9 cellular contexts compared by ENCODE assay signal in the genomic region with DNA sequence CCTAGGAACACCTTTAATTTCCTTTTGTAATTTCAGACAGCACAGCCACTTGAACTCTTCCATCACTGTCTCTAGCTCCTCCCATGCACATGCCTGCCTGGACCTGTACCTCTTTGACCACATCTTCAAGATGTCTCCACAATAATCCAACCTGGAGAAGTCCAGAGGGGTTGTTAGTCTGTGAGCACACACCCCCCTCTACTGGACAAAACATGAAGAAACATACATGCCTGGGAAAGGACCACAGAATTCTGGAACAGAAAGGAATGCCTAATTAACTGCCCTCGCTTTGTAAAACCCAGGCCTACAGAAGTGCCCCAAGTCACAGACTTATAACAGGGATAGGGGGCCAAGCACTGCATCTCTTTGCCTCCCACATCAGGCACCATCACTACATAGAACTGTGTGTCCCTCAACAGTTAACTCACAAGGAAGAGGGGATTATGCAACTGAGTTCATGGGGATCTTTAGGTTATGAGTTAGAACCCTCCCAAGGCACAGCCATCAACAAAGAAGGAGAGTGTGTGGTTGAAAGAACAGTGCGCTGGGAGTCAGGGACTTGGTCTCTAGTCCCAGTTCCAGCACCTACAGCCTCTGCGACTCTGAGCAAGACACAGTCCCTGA.
DNase-seq lines count a peak whose midpoint lies in the region; ATAC-seq, FAIRE-seq and TF ChIP-seq lines count a peak whose summit lies in the region.
"Had no signal": no experiment of that assay in that cellular context is flagged by ENCODE, and none has a peak within 500 bp of the region (broad histone marks: within the 10 kb centered on the region; RNA-seq: fewer than 3 reads in every experiment).

No MANE protein-coding gene starts in this region.

- POLR2A ChIA-PET in Panc1 (lab: Charles Lee): no interaction called here
- POLR2A ChIA-PET in endothelial cell of umbilical vein (lab: Charles Lee): no interaction called here

- H3K4me1 ChIP-seq in Panc1 (ENCODE audit: control insufficient read depth, insufficient read depth, low read length) (peaks cover 8% of the 10 kb centered on the region), endothelial cell of umbilical vein (ENCODE audit: control insufficient read depth, extremely low read depth, insufficient read depth, low read length) (peaks cover 10% of the 10 kb centered on the region)

- H3K27ac Mint-ChIP-seq in Calu3 (ENCODE audit: unreplicated experiment) (no peak overlapping the region), HFFc6 (peak overlapping the region; percentile 7; the same call in 1 of the 2 replicates), nephron progenitor cell (peak overlapping the region; percentile 49)

- H3K9me1 ChIP-seq in endothelial cell of umbilical vein (replicated peaks; ENCODE audit: control insufficient read depth, extremely low read depth, insufficient read depth, low read length): no peaks in the 10 kb centered on the region

- peak; percentile 74 for FAIRE-seq in endothelial cell of umbilical vein (lab: Jason Lieb, UNC)

- CTCF ChIA-PET in Calu3 (lab: Charles Lee) (interaction anchor here (1.1 kb wide), 1 partner anchor 46 kb away, joined by 6 read pairs; no protein-coding TSS in a partner anchor), Panc1 (lab: Charles Lee) (interaction anchor here (0.6 to 2.3 kb wide), 7 partner anchors 12 to 470 kb away, joined by 3 to 10 read pairs (median 6); no protein-coding TSS in a partner anchor), endothelial cell of umbilical vein (lab: Charles Lee) (interaction anchor here (0.6 to 10.6 kb wide), 33 partner anchors 10 to 568 kb away, joined by 3 to 497 read pairs (median 5); no protein-coding TSS in a partner anchor)

- H3K4me1 Mint-ChIP-seq in Calu3 (ENCODE audit: low read depth, unreplicated experiment) (no peaks in the 10 kb centered on the region), HFFc6 (ENCODE audit: low read depth) (peaks cover 53% of the 10 kb centered on the region), nephron progenitor cell (peaks cover 54% of the 10 kb centered on the region)

- H3K36me3 Mint-ChIP-seq in Calu3 (ENCODE audit: insufficient read depth, unreplicated experiment) (no peaks in the 10 kb centered on the region), HFFc6 (ENCODE audit: low read depth) (peaks cover 3% of the 10 kb centered on the region), nephron progenitor cell (ENCODE audit: low read depth) (peaks cover 4% of the 10 kb centered on the region)
- H3K36me3 Mint-ChIP-seq: T-cell had no signal

- DNase-seq in Calu3 (peak; percentile 7), HFFc6 (peak; percentile 68), Panc1 (ENCODE audit: low read depth, low spot score) (peak; percentile 38), endothelial cell of umbilical vein (ENCODE audit: low read depth, low spot score) (peak; percentile 68), nephron progenitor cell (peak; percentile 46), occipital lobe (lab: John Stamatoyannopoulos, UW) (no peak)

- H3K9me3 Mint-ChIP-seq in Calu3 (ENCODE audit: low read depth, unreplicated experiment) (no peaks in the 10 kb centered on the region), HFFc6 (peaks cover 3% of the 10 kb centered on the region), nephron progenitor cell (peaks cover 3% of the 10 kb centered on the region)

- no peaks in the 10 kb centered on the region for H4K20me1 ChIP-seq in endothelial cell of umbilical vein (replicated peaks; ENCODE audit: control insufficient read depth, extremely low read depth, insufficient read depth, low read length)

- ATAC-seq in Panc1 (peak; percentile 96), HG02759 (IDR thresholded peaks at IDR 0.05; ENCODE audit: unreplicated experiment) (no peak), GM18861 (IDR thresholded peaks at IDR 0.05; ENCODE audit: unreplicated experiment) (no peak)

- dilution Hi-C loops in endothelial cell of umbilical vein (cut with MboI; ENCODE audit: extremely low pct_ligation_motif_present, low sequenced_read_pairs): no loop called here

- no peak overlapping the region for H3K27ac ChIP-seq in Panc1 (ENCODE audit: low read length)
- no peak overlapping the region for H3K27ac ChIP-seq in endothelial cell of umbilical vein (ENCODE audit: insufficient read depth, low read depth, low read length)

- no peaks in the 10 kb centered on the region for H3K79me2 ChIP-seq in endothelial cell of umbilical vein (ENCODE audit: control insufficient read depth, insufficient read depth, low read length)

- no peak overlapping the region for H3K4me2 ChIP-seq in endothelial cell of umbilical vein (ENCODE audit: insufficient read depth, low read length)

- no TSS peak for BruUV-seq in Calu3 (replicated peaks; lab: Mats Ljungman, UMichigan)
- no TSS peak for BruUV-seq in Panc1 (replicated peaks; lab: Mats Ljungman, UMichigan)
- BruUV-seq in endothelial cell of umbilical vein (replicated peaks; lab: Mats Ljungman, UMichigan): no TSS peak

- in situ Hi-C loops in Panc1 (cut with HindIII; ENCODE audit: low pct_unique_long_range_greater_than_20kb, low sequenced_read_pairs): no loop called here

- no peak overlapping the region for H2AFZ ChIP-seq in endothelial cell of umbilical vein (ENCODE audit: low read depth, low read length)

- H3K9ac ChIP-seq in endothelial cell of umbilical vein (replicated peaks; ENCODE audit: extremely low read depth, insufficient read depth, low read length): no peak overlapping the region

- no peak for TF ChIP-seq POLR2A in endothelial cell of umbilical vein (IDR thresholded peaks at IDR 0.05; ENCODE audit: low read depth, low read length)

- no peaks in the 10 kb centered on the region for H3K27me3 Mint-ChIP-seq in Calu3 (ENCODE audit: unreplicated experiment)
- no peaks in the 10 kb centered on the region; the same call in 1 of the 2 replicates for H3K27me3 Mint-ChIP-seq in HFFc6 (ENCODE audit: insufficient read depth)
- H3K27me3 Mint-ChIP-seq in nephron progenitor cell (ENCODE audit: low read depth, poor library complexity): no peaks in the 10 kb centered on the region
- H3K27me3 Mint-ChIP-seq: T-cell had no signal

- H3K4me3 ChIP-seq in Panc1 (ENCODE audit: low read depth in 2 of 2, low read length in 2 of 2): no peak overlapping the region
- H3K4me3 ChIP-seq in endothelial cell of umbilical vein (replicated peaks in 1 of 3; ENCODE audit: insufficient read depth in 1 of 3, low read depth in 1 of 3, low read length in 3 of 3): no peak overlapping the region

- no peaks in the 10 kb centered on the region for H3K36me3 ChIP-seq in Panc1 (ENCODE audit: control insufficient read depth, insufficient read depth, low read length)
- no peaks in the 10 kb centered on the region for H3K36me3 ChIP-seq in endothelial cell of umbilical vein (ENCODE audit: control insufficient read depth in 2 of 2, extremely low read depth in 1 of 2, insufficient read depth in 2 of 2, low read length in 2 of 2)

- peak; percentile 22 for TF ChIP-seq CTCF in Calu3 (IDR thresholded peaks at IDR 0.05; ENCODE audit: unreplicated experiment)
- TF ChIP-seq CTCF in HFFc6 (IDR thresholded peaks at IDR 0.05): peak; percentile 93
- peak; percentile 87 for TF ChIP-seq CTCF in Panc1 (IDR thresholded peaks at IDR 0.05)
- peak; percentile 68 to 78 for TF ChIP-seq CTCF in endothelial cell of umbilical vein (IDR thresholded peaks at IDR 0.05; ENCODE audit: extremely low read depth in 1 of 2, insufficient read depth in 1 of 2, low read depth in 1 of 2, low read length in 2 of 2)
- peak; percentile 70 for TF ChIP-seq CTCF in nephron progenitor cell (IDR thresholded peaks at IDR 0.05)

- H3K9me3 ChIP-seq in Panc1 (ENCODE audit: control insufficient read depth, insufficient read depth, low read depth, low read length) (no peaks in the 10 kb centered on the region), endothelial cell of umbilical vein (replicated peaks; ENCODE audit: control insufficient read depth, insufficient read depth, low read length) (no peaks in the 10 kb centered on the region)

- H3K4me3 Mint-ChIP-seq in Calu3 (ENCODE audit: low read depth, unreplicated experiment) (no peak overlapping the region), HFFc6 (no peak overlapping the region), nephron progenitor cell (peak overlapping the region; percentile 52)

- H3K27me3 ChIP-seq in Panc1 (ENCODE audit: control insufficient read depth, insufficient read depth, low read length) (no peaks in the 10 kb centered on the region), endothelial cell of umbilical vein (ENCODE audit: control insufficient read depth in 2 of 2, insufficient read depth in 2 of 2, low read length in 2 of 2) (peaks cover 5% of the 10 kb centered on the region in 2 experiments)

- intact Hi-C loops in Calu3 (cut with micrococcal nuclease; ENCODE audit: unreplicated experiment) (loop anchor here (1.0 to 2.0 kb wide), 2 partner anchors 47 to 110 kb away; no protein-coding TSS in a partner anchor), Panc1 (cut with micrococcal nuclease; ENCODE audit: unreplicated experiment) (loop anchor here (1.0 to 5.0 kb wide), 3 partner anchors 47 to 471 kb away; no protein-coding TSS in a partner anchor), endothelial cell of umbilical vein (cut with micrococcal nuclease) (loop anchor here (1.0 to 2.0 kb wide), 4 partner anchors 47 to 471 kb away; no protein-coding TSS in a partner anchor)

TF ChIP-seq in endothelial cell of umbilical vein, 7 proteins besides CTCF, POLR2A, EP300 and RAD21:
- TF ChIP-seq FOS (IDR thresholded peaks at IDR 0.05; ENCODE audit: borderline replicate concordance, insufficient read depth, low read length) (no peak), JUN (IDR thresholded peaks at IDR 0.05; ENCODE audit: borderline replicate concordance, insufficient read depth, insufficient read length, low read depth) (no peak), GATA2 (IDR thresholded peaks at IDR 0.05; ENCODE audit: insufficient read depth, insufficient read length, low read depth, low read length) (no peak)

Comparison
In these comparisons a context has a peak if more than half of its experiments do, and no peak if none do; other contexts are left out.
1. CTCF ChIP-seq: peak in every context shown above with its lines; median percentile 93 in HFFc6; 87 in Panc1; 73 in endothelial cell of umbilical vein; 70 in nephron progenitor cell; 22 in Calu3.